Comparison of ENCODE assay signal across 10 cellular contexts in the genomic region with DNA sequence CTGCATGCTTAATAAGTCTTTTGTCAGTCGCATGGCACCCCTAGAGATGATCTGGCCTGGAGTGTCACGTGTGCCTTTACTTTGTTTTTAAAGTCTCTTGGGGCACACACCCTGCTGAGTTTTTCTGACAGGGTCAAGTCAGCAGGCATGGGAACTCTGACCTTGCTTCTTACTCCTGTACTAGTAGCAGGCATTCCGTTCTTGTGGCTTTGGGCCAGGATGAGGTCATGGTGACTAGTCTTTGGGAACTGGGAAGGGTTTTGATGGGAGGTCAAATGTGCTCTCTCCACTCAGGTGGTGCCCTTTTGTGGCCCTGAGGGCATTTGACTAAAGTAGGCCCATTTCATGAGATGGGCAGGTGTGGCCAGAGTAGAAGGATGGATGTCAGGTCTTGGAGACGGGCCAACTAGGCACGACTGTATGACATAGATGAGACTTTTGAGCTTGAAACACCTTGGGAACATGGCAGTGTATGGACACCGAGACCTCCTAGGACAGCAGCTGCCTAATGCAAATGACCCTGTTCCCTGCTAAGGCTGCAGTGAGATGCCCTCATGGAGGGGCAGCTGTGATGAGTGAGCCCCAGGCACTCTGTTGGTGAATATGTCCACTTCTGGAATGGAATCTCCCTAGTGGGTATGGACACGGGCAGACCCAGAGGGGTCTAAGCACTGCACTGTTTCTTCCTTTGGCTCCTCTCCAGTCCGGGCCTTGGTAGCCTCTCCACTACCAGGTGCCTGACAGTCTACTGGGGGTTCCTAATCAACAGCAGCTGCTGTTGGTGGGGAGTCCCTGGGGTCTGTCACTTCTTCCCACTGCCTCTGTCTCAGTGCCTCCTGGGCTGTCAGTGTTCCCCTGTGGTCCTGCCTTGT. TPM values are rescaled to one million over a fixed set of nuclear protein-coding genes. Genes with fewer than 3 reads are reported as not detected.
A peak's percentile ranks its signal among the peaks of the same experiment; 100 is the strongest.
DNase-seq lines count a peak whose midpoint lies in the region; ATAC-seq, FAIRE-seq and TF ChIP-seq lines count a peak whose summit lies in the region.
"Had no signal": no experiment of that assay in that cellular context is flagged by ENCODE, and none has a peak within 500 bp of the region (broad histone marks: within the 10 kb centered on the region; RNA-seq: fewer than 3 reads in every experiment).

No MANE protein-coding gene starts in this region.

- intact Hi-C loops in right cardiac atrium (cut with DNase I) (loop anchor here in 3 of 4 donors (5.0 kb wide), 3 partner anchors 75 to 105 kb away; a partner anchor contains a TSS), PC-9 (cut with micrococcal nuclease; ENCODE audit: unreplicated experiment) (loop anchor here (5.0 kb wide), 1 partner anchor 665 kb away; a partner anchor contains a TSS)

- no peaks in the 10 kb centered on the region for H3K9me3 Mint-ChIP-seq in type B pancreatic cell
- H3K9me3 Mint-ChIP-seq in T-helper 2 cell treated with Interferon-gamma antibody and Interleukin-4, amounts not matched to agents 5 μg/mL and 100 μg/mL, for 36 hours, result no peaks in the 10 kb centered on the region
- H3K9me3 Mint-ChIP-seq: nephron had no signal

- H4K20me1 ChIP-seq in SK-N-SH (ENCODE audit: insufficient read depth), result 0 out of 2 replicates have a peak, but pooled peaks cover 3% of the 10 kb centered on the region
- no peaks in the 10 kb centered on the region for H4K20me1 ChIP-seq in PC-9 (ENCODE audit: insufficient read depth)

- H3K36me3 ChIP-seq in SK-N-SH (replicated peaks in 1 of 2; ENCODE audit: control insufficient read depth in 1 of 2, insufficient read depth in 2 of 2, low read length in 1 of 2) (peaks cover 43 to 61% of the 10 kb centered on the region in 2 experiments), PC-9 (ENCODE audit: low read depth) (peaks cover 31% of the 10 kb centered on the region)

- peaks cover 5% of the 10 kb centered on the region for H3K36me3 Mint-ChIP-seq in T-helper 17 cell (ENCODE audit: low read depth)
- H3K36me3 Mint-ChIP-seq in type B pancreatic cell, result peaks cover 40% of the 10 kb centered on the region
- H3K36me3 Mint-ChIP-seq in T-helper 2 cell treated with Interferon-gamma antibody and Interleukin-4, amounts not matched to agents 5 μg/mL and 100 μg/mL, for 36 hours (ENCODE audit: low read depth), result peaks cover 56% of the 10 kb centered on the region

- no peaks in the 10 kb centered on the region for H3K27me3 Mint-ChIP-seq in T-helper 17 cell
- no peaks in the 10 kb centered on the region for H3K27me3 Mint-ChIP-seq in type B pancreatic cell
- no peaks in the 10 kb centered on the region for H3K27me3 Mint-ChIP-seq in T-helper 2 cell treated with Interferon-gamma antibody and Interleukin-4, amounts not matched to agents 5 μg/mL and 100 μg/mL, for 36 hours (ENCODE audit: low read depth)

- no peaks in the 10 kb centered on the region for H3K4me1 ChIP-seq in SK-N-SH (ENCODE audit: control insufficient read depth in 1 of 2, insufficient read depth in 2 of 2, low read depth in 1 of 2, low read length in 1 of 2)
- H3K4me1 ChIP-seq in right cardiac atrium (ENCODE audit: control insufficient read depth, insufficient read depth, low read length), result no peaks in the 10 kb centered on the region
- no peaks in the 10 kb centered on the region for H3K4me1 ChIP-seq in PC-9 (replicated peaks; ENCODE audit: insufficient read depth)

- H3K4me1 Mint-ChIP-seq in T-helper 17 cell, result peaks cover 6% of the 10 kb centered on the region
- peaks cover 4% of the 10 kb centered on the region for H3K4me1 Mint-ChIP-seq in type B pancreatic cell (ENCODE audit: unreplicated experiment)
- peaks cover 2% of the 10 kb centered on the region for H3K4me1 Mint-ChIP-seq in T-helper 2 cell treated with Interferon-gamma antibody and Interleukin-4, amounts not matched to agents 5 μg/mL and 100 μg/mL, for 36 hours (ENCODE audit: low read depth)
- H3K4me1 Mint-ChIP-seq: nephron had no signal

- CTCF ChIA-PET in SK-N-SH (lab: Yijun Ruan, JAX), result interaction anchor here (1.7 to 6.0 kb wide), 3 partner anchors 16 to 108 kb away, joined by 4 to 103 read pairs (median 10); a partner anchor contains a TSS
- CTCF ChIA-PET in PC-9 (lab: Charles Lee), result no interaction called here

- H3K4me3 Mint-ChIP-seq in T-helper 17 cell, result peak overlapping the region; percentile 56
- no peak overlapping the region for H3K4me3 Mint-ChIP-seq in type B pancreatic cell
- no peak overlapping the region for H3K4me3 Mint-ChIP-seq in T-helper 2 cell treated with Interferon-gamma antibody and Interleukin-4, amounts not matched to agents 5 μg/mL and 100 μg/mL, for 36 hours
- H3K4me3 Mint-ChIP-seq: nephron had no signal

- TF ChIP-seq CTCF in SK-N-SH (IDR thresholded peaks at IDR 0.05) (no peak), type B pancreatic cell (conservative IDR thresholded peaks at IDR 0.05) (peak; percentile 22), PC-9 (conservative IDR thresholded peaks at IDR 0.05) (no peak)

- H3K4me3 ChIP-seq in SK-N-SH (ENCODE audit: low read depth in 2 of 2, low read length in 1 of 2), result no peak overlapping the region
- H3K4me3 ChIP-seq in right cardiac atrium (ENCODE audit: low read length), result no peak overlapping the region
- H3K4me3 ChIP-seq in PC-9, result no peak overlapping the region

- H3K27ac ChIP-seq in SK-N-SH (ENCODE audit: low read depth in 2 of 2, low read length in 1 of 2), result no peak overlapping the region
- H3K27ac ChIP-seq in right cardiac atrium (ENCODE audit: low read length), result no peak overlapping the region
- H3K27ac ChIP-seq in PC-9, result no peak overlapping the region
- H3K27ac ChIP-seq: C4-2B had no signal

- H2AFZ ChIP-seq in SK-N-SH (ENCODE audit: low read depth) (no peak overlapping the region), PC-9 (no peak overlapping the region)

- POLR2A ChIA-PET in SK-N-SH (lab: Yijun Ruan, JAX) (no interaction called here), PC-9 (lab: Charles Lee; ENCODE audit: unreplicated experiment) (no interaction called here)

- peaks cover 6% of the 10 kb centered on the region for H3F3A ChIP-seq in SK-N-SH (replicated peaks; ENCODE audit: insufficient read depth)
- 0 out of 2 replicates have a peak, but pooled peaks cover 4% of the 10 kb centered on the region for H3F3A ChIP-seq in PC-9 (ENCODE audit: insufficient read depth, low read depth)

- no peaks in the 10 kb centered on the region for H3K9me3 ChIP-seq in SK-N-SH
- no peaks in the 10 kb centered on the region for H3K9me3 ChIP-seq in T-helper 17 cell (ENCODE audit: control insufficient read depth, low read length, poor library complexity, severe bottlenecking)
- H3K9me3 ChIP-seq in right cardiac atrium (ENCODE audit: control insufficient read depth, low read length), result no peaks in the 10 kb centered on the region
- no peaks in the 10 kb centered on the region for H3K9me3 ChIP-seq in PC-9 (ENCODE audit: insufficient read depth, low read depth)

- no peak overlapping the region for H3K4me2 ChIP-seq in SK-N-SH
- H3K4me2 ChIP-seq in PC-9, result no peak overlapping the region

- 76% methylated on average over 4 of the region's 8 CpGs for WGBS in SK-N-SH (ENCODE audit: low lambda C conversion rate)
- 81% methylated on average over 8 of the region's 8 CpGs for WGBS in right cardiac atrium

- TF ChIP-seq RAD21 in SK-N-SH (IDR thresholded peaks at IDR 0.05; ENCODE audit: low read length), result no peak

- no TSS peak for BruUV-seq in PC-9 (replicated peaks; lab: Mats Ljungman, UMichigan)

- H3K9ac ChIP-seq in SK-N-SH, result no peak overlapping the region

- no peak for FAIRE-seq in GM19239 (lab: Jason Lieb, UNC)

- ATAC-seq in SK-N-SH treated with all-trans-retinoic acid at 6 μM for 48 hours (no peak), T-helper 17 cell (no peak), right cardiac atrium (peak; percentile 49 to 87)

- H3K27ac Mint-ChIP-seq in T-helper 17 cell, result no peak overlapping the region
- H3K27ac Mint-ChIP-seq in type B pancreatic cell, result no peak overlapping the region
- H3K27ac Mint-ChIP-seq in T-helper 2 cell treated with Interferon-gamma antibody and Interleukin-4, amounts not matched to agents 5 μg/mL and 100 μg/mL, for 36 hours, result no peak overlapping the region

- H3K27me3 ChIP-seq in SK-N-SH (ENCODE audit: insufficient read depth) (no peaks in the 10 kb centered on the region), right cardiac atrium (ENCODE audit: control insufficient read depth, insufficient read depth) (no peaks in the 10 kb centered on the region), PC-9 (ENCODE audit: insufficient read depth, low read depth) (no peaks in the 10 kb centered on the region)

- DNase-seq in SK-N-SH (no peak), T-helper 17 cell (no peak), right cardiac atrium (peak; percentile 72 to 89 (median 86)), type B pancreatic cell (ENCODE audit: extremely low spot score, unreplicated experiment) (no peak), GM19239 (ENCODE audit: insufficient read length, low spot score) (no peak), PC-9 (no peak)
- DNase-seq in T-helper 2 cell treated with Interferon-gamma antibody and Interleukin-4, amounts not matched to agents 5 μg/mL and 100 μg/mL, for 36 hours (ENCODE audit: low spot score), result no peak

- H3K79me2 ChIP-seq in SK-N-SH (ENCODE audit: insufficient read depth), result no peaks in the 10 kb centered on the region
- no peaks in the 10 kb centered on the region for H3K79me2 ChIP-seq in PC-9 (ENCODE audit: low read depth)

- H3K9me2 ChIP-seq in SK-N-SH, result no peaks in the 10 kb centered on the region
- no peaks in the 10 kb centered on the region for H3K9me2 ChIP-seq in PC-9 (ENCODE audit: insufficient read depth)

- TF ChIP-seq EP300 in SK-N-SH (IDR thresholded peaks at IDR 0.05; ENCODE audit: borderline replicate concordance in 1 of 2, low read depth in 1 of 2, low read length in 1 of 2), result no peak

TF ChIP-seq in SK-N-SH, 30 proteins besides CTCF, POLR2A, EP300 and RAD21 (continues in another document):
- no peak for TF ChIP-seq ELF1 (IDR thresholded peaks at IDR 0.05)
- no peak for TF ChIP-seq SMC3 (IDR thresholded peaks at IDR 0.05; ENCODE audit: low read depth, low read length)
- TF ChIP-seq GABPA (IDR thresholded peaks at IDR 0.05; ENCODE audit: low read depth), result no peak
- TF ChIP-seq SIN3A (IDR thresholded peaks at IDR 0.05; ENCODE audit: borderline replicate concordance, low read depth, low read length), result no peak
- TF ChIP-seq NFIC (IDR thresholded peaks at IDR 0.05; ENCODE audit: borderline replicate concordance), result peak; percentile 61

TF ChIP-seq in SK-N-SH treated with all-trans-retinoic acid at 6 μM for 48 hours, 23 proteins besides CTCF, POLR2A, EP300 and RAD21 (continues in another document):
- TF ChIP-seq ZNF70 (CRISPR knock-in tag; IDR thresholded peaks at IDR 0.05) (no peak), GLIS3 (CRISPR knock-in tag; IDR thresholded peaks at IDR 0.05) (no peak), ZC3H10 (CRISPR knock-in tag; IDR thresholded peaks at IDR 0.05) (no peak), ISL1 (CRISPR knock-in tag; IDR thresholded peaks at IDR 0.05) (no peak), TCF4 (CRISPR knock-in tag; IDR thresholded peaks at IDR 0.05; ENCODE audit: borderline replicate concordance) (no peak), ZFP3 (CRISPR knock-in tag; IDR thresholded peaks at IDR 0.05) (no peak)

RNA-seq across cellular contexts. Expression of a gene that starts 16.4 kb away (rescaled TPM):
- 28.8 and 54.3 TPM in 2 replicates for polyA plus RNA-seq in SK-N-SH (2012; rRNA removed)
- 42.1 and 43.6 TPM in 2 replicates for polyA plus RNA-seq in SK-N-SH (2012; cell fraction: cytosol; rRNA removed)
- polyA plus RNA-seq in SK-N-SH (2012; cell fraction: nucleus; rRNA removed), result 25.7 and 28.3 TPM in 2 replicates
- 10 to 100 TPM; 34.5 to 37.3 TPM for total RNA-seq in T-helper 17 cell
- total RNA-seq in right cardiac atrium, result 10 to 100 TPM; 25.8 to 47.6 (median 33.6) TPM
- polyA plus RNA-seq in right cardiac atrium, result 16.2 TPM
- total RNA-seq in type B pancreatic cell (ENCODE audit: low replicate concordance), result 80.9 and 89.5 TPM in 2 replicates
- 25.5 and 29.8 TPM in 2 replicates for total RNA-seq in PC-9 (2021)

Comparison
In these comparisons a context has a peak if more than half of its experiments do, and no peak if none do; other contexts are left out.
1. DNase-seq: peak in right cardiac atrium (3 of 3); none in SK-N-SH (single experiment), T-helper 17 cell (0 of 3), type B pancreatic cell (single experiment), T-helper 2 cell treated with Interferon-gamma antibody and Interleukin-4, amounts not matched to agents 5 μg/mL and 100 μg/mL, for 36 hours (single experiment), GM19239 (single experiment) and PC-9 (0 of 2).
2. ATAC-seq: peak in right cardiac atrium (2 of 2); none in SK-N-SH treated with all-trans-retinoic acid at 6 μM for 48 hours (single experiment) and T-helper 17 cell (single experiment).